In genomic region chr16:81455720-81456494, GRCh38 we compare ENCODE assay signal across 17 cellular contexts. TPM values are rescaled to one million over a fixed set of nuclear protein-coding genes. Genes with fewer than 3 reads are reported as not detected.
DNase-seq lines count a peak whose midpoint lies in the region; ATAC-seq and TF ChIP-seq lines count a peak whose summit lies in the region.
"Had no signal": no experiment of that assay in that cellular context is flagged by ENCODE, and none has a peak within 500 bp of the region (broad histone marks: within the 10 kb centered on the region; RNA-seq: fewer than 3 reads in every experiment).

No MANE protein-coding gene starts in this region.

- no peak overlapping the region for H2BK5ac ChIP-seq in trophoblast cell (ENCODE audit: low read depth, low read length, poor library complexity)

- peaks cover 33% of the 10 kb centered on the region for H3K4me1 ChIP-seq in CD4-positive, alpha-beta memory T cell (ENCODE audit: insufficient read depth, low read length)
- H3K4me1 ChIP-seq in HEK293 (ENCODE audit: control insufficient read depth, insufficient read depth, low read length) = no peaks in the 10 kb centered on the region
- H3K4me1 ChIP-seq in trophoblast cell (ENCODE audit: control insufficient read depth in 1 of 2, insufficient read depth in 2 of 2, low read length in 2 of 2) = peaks cover 14 to 26% of the 10 kb centered on the region in 2 experiments

- POLR2A ChIA-PET in CD4-positive, alpha-beta memory T cell (lab: Charles Lee; ENCODE audit: partially characterized antibody) = interaction anchor here (1.1 kb wide), 1 partner anchor 161 kb away, joined by 3 read pairs; no protein-coding TSS in a partner anchor
- POLR2A ChIA-PET in HEK293 (lab: Yijun Ruan, JAX) = no interaction called here

- H2AFZ ChIP-seq in trophoblast cell (ENCODE audit: insufficient read depth, low read length, poor library complexity) = no peak overlapping the region

- no peak overlapping the region for H3K4me3 Mint-ChIP-seq in CD4-positive, alpha-beta memory T cell

- no peaks in the 10 kb centered on the region for H3K27me3 Mint-ChIP-seq in CD4-positive, alpha-beta memory T cell

- intact Hi-C loops in CD4-positive, alpha-beta memory T cell (cut with micrococcal nuclease) = no loop called here

- peak overlapping the region in 4 of 7 donors; percentile 16 to 84 (median 36) for H3K27ac Mint-ChIP-seq in CD4-positive, alpha-beta memory T cell

- H3K9me3 Mint-ChIP-seq in CD4-positive, alpha-beta memory T cell = peaks cover 0 to 4% (median 2%) of the 10 kb centered on the region in 8 donors

- H3K79me2 ChIP-seq in trophoblast cell (ENCODE audit: control insufficient read depth, insufficient read depth, low read length, poor library complexity) = peaks cover 46% of the 10 kb centered on the region

- no peak overlapping the region for H3K9ac ChIP-seq in trophoblast cell (ENCODE audit: low read length)

- H2BK12ac ChIP-seq in trophoblast cell (ENCODE audit: low read length) = no peak overlapping the region

- no peak overlapping the region for H4K8ac ChIP-seq in trophoblast cell (ENCODE audit: low read depth, low read length)

- no peak for DNase-seq in CD4-positive, alpha-beta memory T cell
- DNase-seq in left lobe of liver (ENCODE audit: low spot score) = no peak
- DNase-seq in trophoblast cell = no peak
- DNase-seq: activated CD4-positive, alpha-beta T cell treated with anti-CD3 and anti-CD28 coated beads, Interleukin-2, amount 50 U/mL, for 48 hours; BE2C; DMS53; foreskin melanocyte; left cardiac atrium; MM.1S; NCI-H1694 treated with DMSO at 0.1 percent for 48 hours; NK-92 treated with Interleukin-12 subunit alpha and Interleukin-12 subunit beta, amount 100 ng/mL, for 24 hours; stimulated activated CD4-positive, alpha-beta T cell treated with anti-CD3 and anti-CD28 coated beads, Interleukin-2, amount 100 ng/mL, for 48 hours had no signal

- peaks cover 36 to 69% (median 53%) of the 10 kb centered on the region in 4 donors for H3K4me1 Mint-ChIP-seq in CD4-positive, alpha-beta memory T cell

- no CpG with 5 or more reads among the region's 17 CpGs for WGBS in trophoblast cell (ENCODE audit: extremely low coverage, insufficient coverage, insufficient read length)

- H4K91ac ChIP-seq in trophoblast cell (ENCODE audit: low read depth, low read length) = no peak overlapping the region

- peak overlapping the region; percentile 17 for H3K18ac ChIP-seq in trophoblast cell (ENCODE audit: low read length)

- no peak overlapping the region for H3K23ac ChIP-seq in trophoblast cell (ENCODE audit: low read length)

- no peak overlapping the region for H2BK120ac ChIP-seq in trophoblast cell (ENCODE audit: insufficient read depth, low read length, poor library complexity)

- H3K14ac ChIP-seq in trophoblast cell (ENCODE audit: low read length) = no peak overlapping the region

- no peak overlapping the region for H4K12ac ChIP-seq in trophoblast cell (ENCODE audit: low read depth, low read length)

- peak overlapping the region; percentile 16 for H3K4ac ChIP-seq in trophoblast cell (ENCODE audit: low read depth, low read length)

- H3K27ac ChIP-seq in CD4-positive, alpha-beta memory T cell (ENCODE audit: low read depth, low read length) = no peak overlapping the region
- H3K27ac ChIP-seq in HEK293 (ENCODE audit: extremely low read depth, low read depth, low read length) (no peak overlapping the region), trophoblast cell (ENCODE audit: low read depth, low read length) (no peak overlapping the region)
- H3K27ac ChIP-seq: epithelial cell of prostate had no signal

- CTCF ChIA-PET in CD4-positive, alpha-beta memory T cell (lab: Charles Lee; ENCODE audit: partially characterized antibody) = no interaction called here
- CTCF ChIA-PET in HEK293 (lab: Yijun Ruan, JAX) = no interaction called here

- H3K4me3 ChIP-seq in CD4-positive, alpha-beta memory T cell (ENCODE audit: low read length in 2 of 2) = no peak overlapping the region
- H3K4me3 ChIP-seq in HEK293 (ENCODE audit: low read depth, low read length) (no peak overlapping the region), trophoblast cell (ENCODE audit: low read depth, low read length) (no peak overlapping the region)

- H3K4me2 ChIP-seq in trophoblast cell (ENCODE audit: low read length) = no peak overlapping the region

- no peak for TF ChIP-seq CTCF in HEK293 (tag by site-specific recombination; IDR thresholded peaks at IDR 0.05)

- no peak overlapping the region for H2AK5ac ChIP-seq in trophoblast cell (ENCODE audit: low read length)

- H3K36me3 ChIP-seq in CD4-positive, alpha-beta memory T cell (ENCODE audit: insufficient read depth, low read length) = peaks cover 5% of the 10 kb centered on the region
- H3K36me3 ChIP-seq in HEK293 (ENCODE audit: control insufficient read depth in 2 of 2, insufficient read depth in 1 of 2, low read length in 2 of 2) = peaks cover 0 to 15% of the 10 kb centered on the region in 2 experiments; a peak in 1 of 3 replicates
- H3K36me3 ChIP-seq in trophoblast cell (ENCODE audit: control insufficient read depth in 1 of 2, insufficient read depth in 2 of 2, low read length in 2 of 2) = peaks cover 39 to 42% of the 10 kb centered on the region in 2 experiments

- H3K79me1 ChIP-seq in trophoblast cell (ENCODE audit: low read length) = no peaks in the 10 kb centered on the region

- peak; percentile 5 for ATAC-seq in left lobe of liver
- no peak for ATAC-seq in GM21717 (IDR thresholded peaks at IDR 0.05; ENCODE audit: unreplicated experiment)
- ATAC-seq in GM18498 (IDR thresholded peaks at IDR 0.05; ENCODE audit: unreplicated experiment) = no peak
- ATAC-seq in HG03135 (IDR thresholded peaks at IDR 0.05; ENCODE audit: unreplicated experiment) = no peak
- ATAC-seq: left cardiac atrium had no signal

- H3K9me3 ChIP-seq in CD4-positive, alpha-beta memory T cell (ENCODE audit: control insufficient read depth in 1 of 2, low read length in 2 of 2) = no peaks in the 10 kb centered on the region
- H3K9me3 ChIP-seq in HEK293 (ENCODE audit: control insufficient read depth, insufficient read depth, low read depth, low read length) = no peaks in the 10 kb centered on the region
- H3K9me3 ChIP-seq in trophoblast cell (ENCODE audit: insufficient read depth, low read depth, low read length) = peaks cover 4% of the 10 kb centered on the region
- H3K9me3 ChIP-seq: BE2C had no signal

- H3K27me3 ChIP-seq in CD4-positive, alpha-beta memory T cell (ENCODE audit: insufficient read depth, low read length) = no peaks in the 10 kb centered on the region
- H3K27me3 ChIP-seq in trophoblast cell (ENCODE audit: insufficient read depth, low read length) = no peaks in the 10 kb centered on the region
- H3K27me3 ChIP-seq: BE2C had no signal

- peaks cover 29 to 41% of the 10 kb centered on the region in 2 donors for H3K36me3 Mint-ChIP-seq in CD4-positive, alpha-beta memory T cell

TF ChIP-seq in HEK293, 187 proteins besides CTCF, POLR2A, EP300 and RAD21:
- TF ChIP-seq SCRT2 (tag by site-specific recombination; IDR thresholded peaks at IDR 0.05) = 0 out of 2 replicates have a peak, but pooled peaks have one; percentile 9
- no peak for TF ChIP-seq ZNF174 (tag by site-specific recombination; IDR thresholded peaks at IDR 0.05)
- TF ChIP-seq ZNF175 (tag by site-specific recombination; IDR thresholded peaks at IDR 0.05) = no peak
- no peak for TF ChIP-seq ZFP69B (tag by site-specific recombination; IDR thresholded peaks at IDR 0.05)

RNA-seq across cellular contexts. Expression of gene CMIP, which starts 11.3 kb away (rescaled TPM):
- total RNA-seq in CD4-positive, alpha-beta memory T cell = 10 to 100 TPM; 33.2 to 36.4 TPM
- under 1 TPM in 1 of 2 donors, not detected in 1; 0.84 TPM for polyA plus RNA-seq in CD4-positive, alpha-beta memory T cell
- total RNA-seq in left lobe of liver = 15.4 TPM
- 78.7 and 79.2 TPM in 2 replicates for polyA plus RNA-seq in trophoblast cell (2013)
